Comparison of ENCODE assay signal across 8 cellular contexts in genomic region chr5:55712023-55712859, GRCh38. TPM values are rescaled to one million over a fixed set of nuclear protein-coding genes. Genes with fewer than 3 reads are reported as not detected.
DNase-seq lines count a peak whose midpoint lies in the region; TF ChIP-seq lines count a peak whose summit lies in the region.

A gene with protein sequence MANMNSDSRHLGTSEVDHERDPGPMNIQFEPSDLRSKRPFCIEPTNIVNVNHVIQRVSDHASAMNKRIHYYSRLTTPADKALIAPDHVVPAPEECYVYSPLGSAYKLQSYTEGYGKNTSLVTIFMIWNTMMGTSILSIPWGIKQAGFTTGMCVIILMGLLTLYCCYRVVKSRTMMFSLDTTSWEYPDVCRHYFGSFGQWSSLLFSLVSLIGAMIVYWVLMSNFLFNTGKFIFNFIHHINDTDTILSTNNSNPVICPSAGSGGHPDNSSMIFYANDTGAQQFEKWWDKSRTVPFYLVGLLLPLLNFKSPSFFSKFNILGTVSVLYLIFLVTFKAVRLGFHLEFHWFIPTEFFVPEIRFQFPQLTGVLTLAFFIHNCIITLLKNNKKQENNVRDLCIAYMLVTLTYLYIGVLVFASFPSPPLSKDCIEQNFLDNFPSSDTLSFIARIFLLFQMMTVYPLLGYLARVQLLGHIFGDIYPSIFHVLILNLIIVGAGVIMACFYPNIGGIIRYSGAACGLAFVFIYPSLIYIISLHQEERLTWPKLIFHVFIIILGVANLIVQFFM (minus strand): TSS chr5:55712324. CDS start chr5:55697958, 14,366 bp downstream.

- H3K4me3 ChIP-seq in H7 (ENCODE audit: insufficient read depth, low read depth, low read length) (peak within 1 kb of the TSS; percentile 68), fibroblast of villous mesenchyme (ENCODE audit: low read depth, low read length) (peak within 1 kb of the TSS; percentile 100), neural cell (ENCODE audit: low read length) (peak within 1 kb of the TSS; percentile 93), stomach (peak within 1 kb of the TSS; percentile 83 to 93 (median 84))

- H3K27me3 ChIP-seq in H7 (ENCODE audit: control insufficient read depth, insufficient read depth, low read length) (no peaks in the 10 kb centered on the region), neural cell (ENCODE audit: insufficient read depth, low read depth, low read length) (no peaks in the 10 kb centered on the region), stomach (no peaks in the 10 kb centered on the region)

- H2AFZ ChIP-seq in neural cell (ENCODE audit: low read depth, low read length) = peak within 1 kb of the TSS; percentile 94

- TF ChIP-seq CTCF in fibroblast of villous mesenchyme (IDR thresholded peaks at IDR 0.05; ENCODE audit: insufficient read depth, low read depth, low read length) (no peak), neural cell (IDR thresholded peaks at IDR 0.05; ENCODE audit: poor library complexity, severe bottlenecking) (no peak), stomach (IDR thresholded peaks at IDR 0.05) (no peak)

- H3K9me3 ChIP-seq in neural cell (ENCODE audit: low read length) (no peaks in the 10 kb centered on the region), stomach (peaks cover 0 to under 1% (median 0%) of the 10 kb centered on the region in 4 donors)

- H3K9ac ChIP-seq in neural cell (ENCODE audit: low read length) = peak within 1 kb of the TSS; percentile 69

- WGBS in stomach, 5 donors = 0 to 1% (median 0%) methylated on average over 53 to 55 of the region's 55 CpGs

- no peaks in the 10 kb centered on the region for H4K20me1 ChIP-seq in neural cell (ENCODE audit: insufficient read depth)

- TF ChIP-seq RAD21 in neural cell (conservative IDR thresholded peaks at IDR 0.05) = peak; percentile 10

- no peaks in the 10 kb centered on the region for H3F3A ChIP-seq in neural cell (ENCODE audit: insufficient read depth, low read length, poor library complexity, severe bottlenecking)

- H3K9me2 ChIP-seq in neural cell (ENCODE audit: insufficient read depth, low read length) = no peaks in the 10 kb centered on the region

- H3K27ac ChIP-seq in neural cell (ENCODE audit: low read length) = peak within 1 kb of the TSS; percentile 3
- H3K27ac ChIP-seq in stomach = peak within 1 kb of the TSS; percentile 43 to 83 (median 77)

- peak within 1 kb of the TSS; percentile 88 for H3K4me2 ChIP-seq in neural cell (ENCODE audit: low read length)

- peak; percentile 97 for DNase-seq in ELF-1 (ENCODE audit: low read depth, low spot score)
- peak; percentile 93 for DNase-seq in H7
- peak; percentile 93 for DNase-seq in M059J (ENCODE audit: low read depth)
- peak; percentile 86 to 96 for DNase-seq in SHP77 (lab: John Stamatoyannopoulos, UW)
- peak; percentile 84 for DNase-seq in activated effector memory CD4-positive, alpha-beta T cell treated with Interleukin-2 at 50 U/mL for 16 hours
- DNase-seq in fibroblast of villous mesenchyme (ENCODE audit: low read depth) = peak; percentile 94
- DNase-seq in stomach = peak; percentile 97

- TF ChIP-seq POLR2A in stomach (IDR thresholded peaks at IDR 0.05) = peak in 2 of 4 donors; percentile 7 to 25

- intact Hi-C loops in stomach (cut with DNase I; ENCODE audit: low total_unique reads) = no loop called here

- peaks cover 8 to 42% (median 24%) of the 10 kb centered on the region in 4 donors for H3K4me1 ChIP-seq in stomach

- TF ChIP-seq EP300 in neural cell (conservative IDR thresholded peaks at IDR 0.05; ENCODE audit: poor library complexity, severe bottlenecking) = no peak
- no peak for TF ChIP-seq EP300 in stomach (IDR thresholded peaks at IDR 0.05)

- peaks cover 5% of the 10 kb centered on the region for H3K79me2 ChIP-seq in neural cell (replicated peaks; ENCODE audit: insufficient read depth, low read length)

- no peaks in the 10 kb centered on the region for H3K36me3 ChIP-seq in H7 (replicated peaks; ENCODE audit: control insufficient read depth, insufficient read depth, low read length)
- H3K36me3 ChIP-seq in neural cell (ENCODE audit: insufficient read depth, low read length) = no peaks in the 10 kb centered on the region
- H3K36me3 ChIP-seq in stomach = peaks cover 0 to 17% (median 4%) of the 10 kb centered on the region in 4 donors

TF ChIP-seq in neural cell, 6 proteins besides CTCF, POLR2A, EP300 and RAD21:
- TF ChIP-seq, protein P1, sequence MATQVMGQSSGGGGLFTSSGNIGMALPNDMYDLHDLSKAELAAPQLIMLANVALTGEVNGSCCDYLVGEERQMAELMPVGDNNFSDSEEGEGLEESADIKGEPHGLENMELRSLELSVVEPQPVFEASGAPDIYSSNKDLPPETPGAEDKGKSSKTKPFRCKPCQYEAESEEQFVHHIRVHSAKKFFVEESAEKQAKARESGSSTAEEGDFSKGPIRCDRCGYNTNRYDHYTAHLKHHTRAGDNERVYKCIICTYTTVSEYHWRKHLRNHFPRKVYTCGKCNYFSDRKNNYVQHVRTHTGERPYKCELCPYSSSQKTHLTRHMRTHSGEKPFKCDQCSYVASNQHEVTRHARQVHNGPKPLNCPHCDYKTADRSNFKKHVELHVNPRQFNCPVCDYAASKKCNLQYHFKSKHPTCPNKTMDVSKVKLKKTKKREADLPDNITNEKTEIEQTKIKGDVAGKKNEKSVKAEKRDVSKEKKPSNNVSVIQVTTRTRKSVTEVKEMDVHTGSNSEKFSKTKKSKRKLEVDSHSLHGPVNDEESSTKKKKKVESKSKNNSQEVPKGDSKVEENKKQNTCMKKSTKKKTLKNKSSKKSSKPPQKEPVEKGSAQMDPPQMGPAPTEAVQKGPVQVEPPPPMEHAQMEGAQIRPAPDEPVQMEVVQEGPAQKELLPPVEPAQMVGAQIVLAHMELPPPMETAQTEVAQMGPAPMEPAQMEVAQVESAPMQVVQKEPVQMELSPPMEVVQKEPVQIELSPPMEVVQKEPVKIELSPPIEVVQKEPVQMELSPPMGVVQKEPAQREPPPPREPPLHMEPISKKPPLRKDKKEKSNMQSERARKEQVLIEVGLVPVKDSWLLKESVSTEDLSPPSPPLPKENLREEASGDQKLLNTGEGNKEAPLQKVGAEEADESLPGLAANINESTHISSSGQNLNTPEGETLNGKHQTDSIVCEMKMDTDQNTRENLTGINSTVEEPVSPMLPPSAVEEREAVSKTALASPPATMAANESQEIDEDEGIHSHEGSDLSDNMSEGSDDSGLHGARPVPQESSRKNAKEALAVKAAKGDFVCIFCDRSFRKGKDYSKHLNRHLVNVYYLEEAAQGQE (IDR thresholded peaks at IDR 0.05; ENCODE audit: borderline replicate concordance) = no peak
- TF ChIP-seq MXI1 (conservative IDR thresholded peaks at IDR 0.05; ENCODE audit: poor library complexity, severe bottlenecking) = peak; percentile 79
- peak; percentile 64 for TF ChIP-seq POLR2AphosphoS5 (IDR thresholded peaks at IDR 0.05)
- no peak for TF ChIP-seq TAF1 (IDR thresholded peaks at IDR 0.05; ENCODE audit: low read depth)
- no peak for TF ChIP-seq EZH2 (IDR thresholded peaks at IDR 0.05; ENCODE audit: borderline replicate concordance, insufficient read depth, low read length, poor library complexity, severe bottlenecking)
- TF ChIP-seq SMC3 (conservative IDR thresholded peaks at IDR 0.05; ENCODE audit: poor library complexity) = no peak
TF ChIP-seq in neural cell: peak in this region for 2.

RNA-seq across cellular contexts. Expression of the gene that starts here (rescaled TPM):
- 22.1 and 24.3 TPM in 2 replicates for total RNA-seq in H7 (2014; rRNA removed; shearing (Covaris generic))
- total RNA-seq in M059J (2014; rRNA removed; shearing (Covaris generic)) = 19.2 and 21.4 TPM in 2 replicates
- total RNA-seq in fibroblast of villous mesenchyme (32.2 and 52.7 TPM in 2 replicates), stomach (100 to 1,000 TPM in 2 of 5 donors, 10 to 100 TPM in 2, 1 to 10 TPM in 1; 4.1 to 120 (median 61.0) TPM)
- polyA plus RNA-seq in neural cell (44.5 and 50.1 TPM in 2 replicates), stomach (1 to 10 TPM; 3.7 to 5.5 (median 4.9) TPM)
- polyA minus RNA-seq in neural cell = 62.2 and 67.2 TPM in 2 replicates

Comparison
In these comparisons a context has a peak if more than half of its experiments do, and no peak if none do; other contexts are left out.
1. Peak in every context shown above with its lines: DNase-seq, H3K4me3 ChIP-seq and H3K27ac ChIP-seq.